1 cellular context compared by ENCODE assay signal in genomic region chr20:58982406-58983114, GRCh38.
TF ChIP-seq lines count a peak whose summit lies in the region.

No MANE protein-coding gene starts in this region.

TF ChIP-seq in HepG2, 621 proteins besides CTCF, POLR2A, EP300 and RAD21 (continued from another document):
- TF ChIP-seq ZNF451 (CRISPR knock-in tag; IDR thresholded peaks at IDR 0.05), result 0 out of 2 replicates have a peak, but pooled peaks have one; percentile 30
- 0 out of 2 replicates have a peak, but pooled peaks have one; percentile 21 for TF ChIP-seq ZNF318 (CRISPR knock-in tag; IDR thresholded peaks at IDR 0.05)
- TF ChIP-seq MTERF4 (CRISPR knock-in tag; IDR thresholded peaks at IDR 0.05), result no peak
- TF ChIP-seq ZNF616 (CRISPR knock-in tag; IDR thresholded peaks at IDR 0.05; ENCODE audit: low read depth), result 0 out of 2 replicates have a peak, but pooled peaks have one; percentile 55
- TF ChIP-seq ZNF839 (CRISPR knock-in tag; IDR thresholded peaks at IDR 0.05; ENCODE audit: borderline replicate concordance), result no peak
- no peak for TF ChIP-seq ZBTB7A (CRISPR knock-in tag; IDR thresholded peaks at IDR 0.05)
- TF ChIP-seq ZNF691 (CRISPR knock-in tag; IDR thresholded peaks at IDR 0.05; ENCODE audit: borderline replicate concordance, low read depth), result 0 out of 2 replicates have a peak, but pooled peaks have one; percentile 33
- TF ChIP-seq HOXA9 (CRISPR knock-in tag; IDR thresholded peaks at IDR 0.05; ENCODE audit: borderline replicate concordance), result no peak
- TF ChIP-seq ZBTB37 (CRISPR knock-in tag; IDR thresholded peaks at IDR 0.05), result 0 out of 2 replicates have a peak, but pooled peaks have one; percentile 31
TF ChIP-seq in HepG2: peak in this region for 20.
